ENCODE assay signal across 9 cellular contexts in the genomic region with DNA sequence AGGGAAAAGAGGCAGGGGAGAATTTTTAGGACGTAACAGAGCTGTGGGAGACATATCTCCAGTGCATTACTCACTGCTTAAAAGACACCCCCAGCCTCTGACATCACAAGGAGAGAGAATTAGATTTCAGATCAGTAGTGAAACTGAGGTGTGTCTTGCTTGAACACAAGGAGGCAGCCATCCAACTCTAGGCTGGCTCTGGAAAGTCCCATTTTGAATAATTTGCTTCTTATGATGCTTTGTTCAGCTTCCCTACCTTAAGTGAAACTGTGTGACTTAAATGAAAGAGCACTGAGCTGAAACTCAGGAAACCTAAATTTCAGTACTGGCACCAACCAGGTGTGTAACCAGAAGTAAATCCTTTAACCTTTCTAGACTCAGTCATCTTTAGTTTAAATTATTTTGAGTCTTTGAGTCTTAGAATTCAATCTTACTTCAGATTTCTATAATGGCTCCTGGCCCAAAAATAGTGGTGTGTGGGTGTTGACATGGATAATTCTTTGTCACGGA.
DNase-seq lines count a peak whose midpoint lies in the region; ATAC-seq and TF ChIP-seq lines count a peak whose summit lies in the region.
"Had no signal": no experiment of that assay in that cellular context is flagged by ENCODE, and none has a peak within 500 bp of the region (broad histone marks: within the 10 kb centered on the region; RNA-seq: fewer than 3 reads in every experiment).

No MANE protein-coding gene starts in this region.

- H3K27ac ChIP-seq in lung (ENCODE audit: low read depth in 1 of 2, low read length in 1 of 2): peak overlapping the region in 1 of 2 donors; percentile 52
- H3K27ac ChIP-seq in upper lobe of left lung: peak overlapping the region; percentile 22 to 69 (median 50)

- H3K9me3 Mint-ChIP-seq in activated naive CD8-positive, alpha-beta T cell (ENCODE audit: low read depth): no peaks in the 10 kb centered on the region

- peak overlapping the region; percentile 93 for H3K27ac Mint-ChIP-seq in activated naive CD8-positive, alpha-beta T cell

- H3K27me3 Mint-ChIP-seq in activated naive CD8-positive, alpha-beta T cell: no peaks in the 10 kb centered on the region

- H3K9me3 ChIP-seq in lung (ENCODE audit: control insufficient read depth in 2 of 2, insufficient read depth in 1 of 2, low read length in 1 of 2): no peaks in the 10 kb centered on the region
- H3K9me3 ChIP-seq in upper lobe of left lung: no peaks in the 10 kb centered on the region

- peaks cover 0 to 15% of the 10 kb centered on the region in 2 donors for H3K4me1 ChIP-seq in lung (ENCODE audit: control insufficient read depth in 2 of 2, insufficient read depth in 2 of 2, low read length in 2 of 2)
- H3K4me1 ChIP-seq in upper lobe of left lung: peaks cover 12 to 43% (median 31%) of the 10 kb centered on the region in 4 donors

- WGBS in lung, 2 donors: 53 to 76% methylated on average over 2 of the region's 2 CpGs
- 35 to 46% methylated on average over 2 of the region's 2 CpGs for WGBS in upper lobe of left lung, 2 donors

- no peak for TF ChIP-seq EP300 in upper lobe of left lung (IDR thresholded peaks at IDR 0.05)

- H3K4me3 ChIP-seq in lung (no peak overlapping the region), upper lobe of left lung (no peak overlapping the region)

- ATAC-seq in GM21737 (IDR thresholded peaks at IDR 0.05; ENCODE audit: unreplicated experiment): peak; percentile 81
- ATAC-seq in lung (ENCODE audit: insufficient read depth, low FRiP score): peak; percentile 45
- peak; percentile 37 to 83 for ATAC-seq in upper lobe of left lung (ENCODE audit: low FRiP score in 2 of 2)
- ATAC-seq: Panc1 had no signal

- peak; percentile 65 for DNase-seq in GM10248 (ENCODE audit: extremely low spot score)
- peak; percentile 63 for DNase-seq in NAMALWA (ENCODE audit: low spot score)
- DNase-seq in lung (ENCODE audit: low spot score): no peak
- DNase-seq in upper lobe of left lung: peak in 1 of 2 donors; percentile 38
- no peak for DNase-seq in NOMO-1 (lab: John Stamatoyannopoulos, UW; ENCODE audit: unreplicated experiment in 2 of 2)
- DNase-seq in NCI-H2081 treated with DMSO at 0.1 percent for 48 hours (lab: John Stamatoyannopoulos, UW): no peak

- peak overlapping the region; percentile 54 for H3K4me3 Mint-ChIP-seq in activated naive CD8-positive, alpha-beta T cell

- H3K4me1 Mint-ChIP-seq in activated naive CD8-positive, alpha-beta T cell (ENCODE audit: low read depth): peaks cover 92% of the 10 kb centered on the region

- peak; percentile 26 for TF ChIP-seq CTCF in GM10248 (IDR thresholded peaks at IDR 0.05; ENCODE audit: control extremely low read depth, extremely low read depth, low read depth, missing control alignments)
- no peak for TF ChIP-seq CTCF in lung (IDR thresholded peaks at IDR 0.05; ENCODE audit: control extremely low read depth, extremely low read depth)
- peak in 1 of 6 experiments; percentile 12 for TF ChIP-seq CTCF in upper lobe of left lung (IDR thresholded peaks at IDR 0.05)

- no peak for TF ChIP-seq POLR2A in upper lobe of left lung (IDR thresholded peaks at IDR 0.05)

- H3K27me3 ChIP-seq in lung (ENCODE audit: control insufficient read depth, insufficient read depth) (no peaks in the 10 kb centered on the region), upper lobe of left lung (no peaks in the 10 kb centered on the region)

- POLR2A ChIA-PET in GM10248 (lab: Yijun Ruan, JAX): interaction anchor here (1.0 to 1.7 kb wide), 2 partner anchors 53 to 112 kb away, joined by 3 to 4 read pairs; no protein-coding TSS in a partner anchor

- CTCF ChIA-PET in GM10248 (lab: Yijun Ruan, JAX): interaction anchor here (0.7 to 1.9 kb wide), 23 partner anchors 9 to 164 kb away, joined by 3 to 10 read pairs (median 3); no protein-coding TSS in a partner anchor

- H3K36me3 ChIP-seq in lung (ENCODE audit: control insufficient read depth in 2 of 2, insufficient read depth in 2 of 2, low read length in 2 of 2): no peaks in the 10 kb centered on the region
- H3K36me3 ChIP-seq in upper lobe of left lung: no peaks in the 10 kb centered on the region

- no peaks in the 10 kb centered on the region for H3K36me3 Mint-ChIP-seq in activated naive CD8-positive, alpha-beta T cell

Comparison
In these comparisons a context has a peak if more than half of its experiments do, and no peak if none do; other contexts are left out.
1. DNase-seq: peak in GM10248 (single experiment) and NAMALWA (single experiment); none in lung (single experiment), NOMO-1 (0 of 2) and NCI-H2081 treated with DMSO at 0.1 percent for 48 hours (single experiment).
2. Peak in every context shown above with its lines, with median percentiles within 50 percentile points of each other: ATAC-seq.